In genomic region chr5:181205735-181206401, GRCh38 we compare ENCODE assay signal across 8 cellular contexts. TPM values are rescaled to one million over a fixed set of nuclear protein-coding genes. Genes with fewer than 3 reads are reported as not detected.
DNase-seq lines count a peak whose midpoint lies in the region; ATAC-seq and TF ChIP-seq lines count a peak whose summit lies in the region.

No MANE protein-coding gene starts in this region.

- H3K9me3 ChIP-seq in CD8-positive, alpha-beta memory T cell (ENCODE audit: low read length) = no peaks in the 10 kb centered on the region
- H3K9me3 ChIP-seq in neutrophil = no peaks in the 10 kb centered on the region

- H3K36me3 Mint-ChIP-seq in CD8-positive, alpha-beta memory T cell = peaks cover 0 to 10% (median 0%) of the 10 kb centered on the region in 3 donors
- peaks cover 21% of the 10 kb centered on the region for H3K36me3 Mint-ChIP-seq in endothelial cell (ENCODE audit: low read depth, unreplicated experiment)

- H3K4me3 Mint-ChIP-seq in CD8-positive, alpha-beta memory T cell = peak overlapping the region; percentile 86 to 98 (median 91)
- peak overlapping the region; percentile 97 for H3K4me3 Mint-ChIP-seq in endothelial cell (ENCODE audit: unreplicated experiment)

- CTCF ChIA-PET in CD8-positive, alpha-beta memory T cell (lab: Charles Lee) = interaction anchor here (2.6 to 14.5 kb wide), 4 partner anchors 11 to 55 kb away, joined by 16 to 164 read pairs (median 18); partner anchors contain the start of gene TRIM52

- H3K27me3 ChIP-seq in CD8-positive, alpha-beta memory T cell (ENCODE audit: insufficient read depth, low read length, poor library complexity, severe bottlenecking) = no peaks in the 10 kb centered on the region
- peaks cover 98% of the 10 kb centered on the region for H3K27me3 ChIP-seq in neutrophil

- peaks cover 26% of the 10 kb centered on the region for H3K4me1 ChIP-seq in CD8-positive, alpha-beta memory T cell (ENCODE audit: insufficient read depth, low read length)
- H3K4me1 ChIP-seq in neutrophil (ENCODE audit: control insufficient read depth in 1 of 2, insufficient read depth in 1 of 2, low read depth in 1 of 2, low read length in 1 of 2) = peaks cover 51% of the 10 kb centered on the region in 2 experiments

- H3K27me3 Mint-ChIP-seq in CD8-positive, alpha-beta memory T cell = peaks cover 6 to 24% of the 10 kb centered on the region in 2 donors
- peaks cover 37% of the 10 kb centered on the region for H3K27me3 Mint-ChIP-seq in endothelial cell (ENCODE audit: unreplicated experiment)

- H3K27ac ChIP-seq in CD8-positive, alpha-beta memory T cell (ENCODE audit: low read depth, low read length) = no peak overlapping the region
- no peak overlapping the region for H3K27ac ChIP-seq in neutrophil

- peak overlapping the region; percentile 84 to 98 (median 94) for H3K27ac Mint-ChIP-seq in CD8-positive, alpha-beta memory T cell
- H3K27ac Mint-ChIP-seq in endothelial cell (ENCODE audit: unreplicated experiment) = peak overlapping the region; percentile 93

- H3K4me3 ChIP-seq in CD8-positive, alpha-beta memory T cell (ENCODE audit: low read length) = peak overlapping the region; percentile 69
- H3K4me3 ChIP-seq in neutrophil (ENCODE audit: low read depth in 1 of 2, low read length in 1 of 2) = peak overlapping the region; percentile 24 to 60

- TF ChIP-seq CTCF in endothelial cell (IDR thresholded peaks at IDR 0.05; ENCODE audit: unreplicated experiment) (no peak), neutrophil (IDR thresholded peaks at IDR 0.05) (no peak)

- H3K9me3 Mint-ChIP-seq in CD8-positive, alpha-beta memory T cell = peaks cover 0 to 9% (median 4%) of the 10 kb centered on the region in 5 donors
- H3K9me3 Mint-ChIP-seq in endothelial cell (ENCODE audit: unreplicated experiment) = no peaks in the 10 kb centered on the region

- no peak for ATAC-seq in GM19397 (IDR thresholded peaks at IDR 0.05; ENCODE audit: unreplicated experiment)
- no peak for ATAC-seq in GM19452 (IDR thresholded peaks at IDR 0.05; ENCODE audit: unreplicated experiment)
- no peak for ATAC-seq in HG02798 (IDR thresholded peaks at IDR 0.05; ENCODE audit: poor library complexity, unreplicated experiment)

- no peaks in the 10 kb centered on the region for H3K36me3 ChIP-seq in CD8-positive, alpha-beta memory T cell (ENCODE audit: insufficient read depth, low read length)
- H3K36me3 ChIP-seq in neutrophil = no peaks in the 10 kb centered on the region

- H3K4me1 Mint-ChIP-seq in CD8-positive, alpha-beta memory T cell = peaks cover 30 to 38% (median 34%) of the 10 kb centered on the region in 3 donors
- peaks cover 18% of the 10 kb centered on the region for H3K4me1 Mint-ChIP-seq in endothelial cell (ENCODE audit: unreplicated experiment)

- POLR2A ChIA-PET in CD8-positive, alpha-beta memory T cell (lab: Charles Lee) = interaction anchor here (0.5 to 8.4 kb wide), 6 partner anchors 11 to 55 kb away, joined by 3 to 168 read pairs (median 16); partner anchors contain the start of genes TRIM41 and TRIM52

- peak in 1 of 5 donors; percentile 51 for DNase-seq in CD8-positive, alpha-beta memory T cell
- DNase-seq in SK-N-DZ (ENCODE audit: low spot score) (peak; percentile 30), endothelial cell (ENCODE audit: low spot score) (no peak), HuH-7.5 (ENCODE audit: low spot score) (no peak)

RNA-seq across cellular contexts. Expression of gene TRIM7, which starts 0.9 kb away (rescaled TPM):
- 1 to 10 TPM; 2.2 to 2.3 TPM for total RNA-seq in CD8-positive, alpha-beta memory T cell
- 0.74 TPM for polyA plus RNA-seq in CD8-positive, alpha-beta memory T cell
- polyA plus RNA-seq in SK-N-DZ (2014; cell fraction: cytosol; rRNA removed) = 0.17 and 1.8 TPM in 2 replicates
- polyA plus RNA-seq in SK-N-DZ (2014; cell fraction: nucleus; rRNA removed) = 2.4 and 4.4 TPM in 2 replicates
- total RNA-seq in endothelial cell (ENCODE audit: unreplicated experiment) = not detected

RNA-seq across cellular contexts. Expression of gene TRIM41, which starts 17.2 kb away (rescaled TPM):
- 10 to 100 TPM; 35.2 to 42.7 TPM for total RNA-seq in CD8-positive, alpha-beta memory T cell
- 2.2 TPM for polyA plus RNA-seq in CD8-positive, alpha-beta memory T cell
- polyA plus RNA-seq in SK-N-DZ (2014; cell fraction: cytosol; rRNA removed) = 12.7 and 19.2 TPM in 2 replicates
- 56.8 and 82.1 TPM in 2 replicates for polyA plus RNA-seq in SK-N-DZ (2014; cell fraction: nucleus; rRNA removed)
- total RNA-seq in endothelial cell (ENCODE audit: unreplicated experiment) = 21.8 TPM

RNA-seq across cellular contexts. Expression of gene RACK1, which starts 37.8 kb away (rescaled TPM):
- total RNA-seq in CD8-positive, alpha-beta memory T cell = 1,000 to 10,000 TPM; 2,341 to 2,398 TPM
- polyA plus RNA-seq in CD8-positive, alpha-beta memory T cell = 1,821 TPM
- polyA plus RNA-seq in SK-N-DZ (2014; cell fraction: cytosol; rRNA removed) = 4,590 and 4,863 TPM in 2 replicates
- 2,745 and 2,800 TPM in 2 replicates for polyA plus RNA-seq in SK-N-DZ (2014; cell fraction: nucleus; rRNA removed)
- 2,232 TPM for total RNA-seq in endothelial cell (ENCODE audit: unreplicated experiment)

RNA-seq across cellular contexts. Expression of gene TRIM52, which starts 55.1 kb away (rescaled TPM):
- total RNA-seq in CD8-positive, alpha-beta memory T cell = 10 to 100 TPM; 14.1 to 17.1 TPM
- 46.3 TPM for polyA plus RNA-seq in CD8-positive, alpha-beta memory T cell
- polyA plus RNA-seq in SK-N-DZ (2014; cell fraction: cytosol; rRNA removed) = 18.3 TPM in 2 replicates
- 31.7 and 40.4 TPM in 2 replicates for polyA plus RNA-seq in SK-N-DZ (2014; cell fraction: nucleus; rRNA removed)
- 10.4 TPM for total RNA-seq in endothelial cell (ENCODE audit: unreplicated experiment)

RNA-seq across cellular contexts. Expression of gene OR2V2, which starts 58.5 kb away (rescaled TPM):
- not detected for total RNA-seq in CD8-positive, alpha-beta memory T cell
- polyA plus RNA-seq in CD8-positive, alpha-beta memory T cell = not detected
- polyA plus RNA-seq in SK-N-DZ (2014; cell fraction: cytosol; rRNA removed) = not detected in 2 replicates
- not detected in 2 replicates for polyA plus RNA-seq in SK-N-DZ (2014; cell fraction: nucleus; rRNA removed)
- total RNA-seq in endothelial cell (ENCODE audit: unreplicated experiment) = not detected
